Comparison of ENCODE assay signal across 12 cellular contexts in genomic region chr2:239966848-239967136, GRCh38.
"Had no signal": no experiment of that assay in that cellular context is flagged by ENCODE, and none has a peak within 500 bp of the region (broad histone marks: within the 10 kb centered on the region; RNA-seq: fewer than 3 reads in every experiment).

No MANE protein-coding gene starts in this region.

- ATAC-seq: activated CD4-positive, alpha-beta T cell treated with anti-CD3 and anti-CD28 coated beads for 36 hours; activated T-cell treated with anti-CD3 and anti-CD28 coated beads, Interleukin-2, amount 50 U/mL, for 72 hours; stimulated activated naive B cell treated with anti-CD40 and anti-IgM and Interleukin-4, amounts not matched to agents 10 μg/mL and 1 μg/mL and 100 μg/mL, for 72 hours; T-cell; upper lobe of right lung had no signal

- H3K27me3 ChIP-seq: dorsolateral prefrontal cortex, upper lobe of right lung had no signal

- DNase-seq: activated CD4-positive, alpha-beta memory T cell treated with anti-CD3 and anti-CD28 coated beads, Interleukin-2, amount 10 ng/mL, durations not matched to agents 7 days and 5 days; activated CD4-positive, alpha-beta T cell treated with anti-CD3 and anti-CD28 coated beads for 36 hours; activated gamma-delta T cell treated with Interleukin-2 at 50 U/mL for 16 hours; activated naive CD8-positive, alpha-beta T cell treated with anti-CD3 and anti-CD28 coated beads for 36 hours; activated T-cell treated with anti-CD3 and anti-CD28 coated beads, Interleukin-2, amount 50 U/mL, for 72 hours; retina; stimulated activated naive B cell treated with anti-CD40 and anti-IgM and Interleukin-4, amounts not matched to agents 10 μg/mL and 1 μg/mL and 100 μg/mL, for 72 hours; T-cell; upper lobe of right lung; WERI-Rb-1 had no signal

- H3K4me3 ChIP-seq: dorsolateral prefrontal cortex, smooth muscle cell, upper lobe of right lung had no signal

- H3K4me1 ChIP-seq: upper lobe of right lung had no signal

- H3K27ac ChIP-seq: upper lobe of right lung, WERI-Rb-1 had no signal
